ENCODE assay signal across 1 cellular context in genomic region chr20:36435799-36436541, GRCh38.
A peak's percentile ranks its signal among the peaks of the same experiment; 100 is the strongest.
TF ChIP-seq lines count a peak whose summit lies in the region.

No MANE protein-coding gene starts in this region.

TF ChIP-seq in K562, 482 proteins besides CTCF, POLR2A, EP300 and RAD21 (continued from another document and continues in another):
- no peak for TF ChIP-seq BRF1 (IDR thresholded peaks at IDR 0.05; ENCODE audit: borderline replicate concordance, extremely low read depth, insufficient read length)
- TF ChIP-seq STAT5B (CRISPR knock-in tag; IDR thresholded peaks at IDR 0.05), result no peak
- no peak; a peak in 1 of 3 replicates for TF ChIP-seq CBX3 (IDR thresholded peaks at IDR 0.05; ENCODE audit: borderline replicate concordance in 1 of 2, low read length in 2 of 2)
- TF ChIP-seq ZNF584 (CRISPR knock-in tag; IDR thresholded peaks at IDR 0.05; ENCODE audit: low read depth), result no peak
- peak; percentile 45 for TF ChIP-seq RBFOX2 (IDR thresholded peaks at IDR 0.05; ENCODE audit: low read depth, low read length)
- TF ChIP-seq, protein P1, sequence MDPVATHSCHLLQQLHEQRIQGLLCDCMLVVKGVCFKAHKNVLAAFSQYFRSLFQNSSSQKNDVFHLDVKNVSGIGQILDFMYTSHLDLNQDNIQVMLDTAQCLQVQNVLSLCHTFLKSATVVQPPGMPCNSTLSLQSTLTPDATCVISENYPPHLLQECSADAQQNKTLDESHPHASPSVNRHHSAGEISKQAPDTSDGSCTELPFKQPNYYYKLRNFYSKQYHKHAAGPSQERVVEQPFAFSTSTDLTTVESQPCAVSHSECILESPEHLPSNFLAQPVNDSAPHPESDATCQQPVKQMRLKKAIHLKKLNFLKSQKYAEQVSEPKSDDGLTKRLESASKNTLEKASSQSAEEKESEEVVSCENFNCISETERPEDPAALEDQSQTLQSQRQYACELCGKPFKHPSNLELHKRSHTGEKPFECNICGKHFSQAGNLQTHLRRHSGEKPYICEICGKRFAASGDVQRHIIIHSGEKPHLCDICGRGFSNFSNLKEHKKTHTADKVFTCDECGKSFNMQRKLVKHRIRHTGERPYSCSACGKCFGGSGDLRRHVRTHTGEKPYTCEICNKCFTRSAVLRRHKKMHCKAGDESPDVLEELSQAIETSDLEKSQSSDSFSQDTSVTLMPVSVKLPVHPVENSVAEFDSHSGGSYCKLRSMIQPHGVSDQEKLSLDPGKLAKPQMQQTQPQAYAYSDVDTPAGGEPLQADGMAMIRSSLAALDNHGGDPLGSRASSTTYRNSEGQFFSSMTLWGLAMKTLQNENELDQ (CRISPR knock-in tag; IDR thresholded peaks at IDR 0.05; ENCODE audit: borderline replicate concordance), result no peak
- TF ChIP-seq CREB1 (IDR thresholded peaks at IDR 0.05), result peak; percentile 32; the same call in 1 of the 2 replicates
- peak; percentile 71 for TF ChIP-seq CREB1 (CRISPR knock-in tag; IDR thresholded peaks at IDR 0.05)
- no peak for TF ChIP-seq HOMEZ (CRISPR knock-in tag; IDR thresholded peaks at IDR 0.05)
- TF ChIP-seq U2AF1 (optimal IDR thresholded peaks at IDR 0.05; ENCODE audit: low read depth, low read length), result no peak
- TF ChIP-seq DIDO1 (tag; IDR thresholded peaks at IDR 0.05; ENCODE audit: low read depth), result no peak
- TF ChIP-seq FOXK1 (CRISPR knock-in tag; IDR thresholded peaks at IDR 0.05; ENCODE audit: borderline replicate concordance), result 0 out of 2 replicates have a peak, but pooled peaks have one; percentile 45
- TF ChIP-seq CBX1 (IDR thresholded peaks at IDR 0.05; ENCODE audit: low read depth), result no peak
- TF ChIP-seq SIN3B (IDR thresholded peaks at IDR 0.05; ENCODE audit: low read depth), result no peak
- peak in 1 of 2 experiments; percentile 85; a peak in 2 of 4 replicates for TF ChIP-seq SRF (CRISPR knock-in tag; IDR thresholded peaks at IDR 0.05)
- no peak for TF ChIP-seq TRIM28 (IDR thresholded peaks at IDR 0.05)
- TF ChIP-seq, protein P2, sequence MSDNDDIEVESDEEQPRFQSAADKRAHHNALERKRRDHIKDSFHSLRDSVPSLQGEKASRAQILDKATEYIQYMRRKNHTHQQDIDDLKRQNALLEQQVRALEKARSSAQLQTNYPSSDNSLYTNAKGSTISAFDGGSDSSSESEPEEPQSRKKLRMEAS (CRISPR knock-in tag; IDR thresholded peaks at IDR 0.05), result peak; percentile 82
- TF ChIP-seq PRPF4 (IDR thresholded peaks at IDR 0.05; ENCODE audit: insufficient read depth, low read depth, low read length, poor library complexity, severe bottlenecking), result no peak
- no peak for TF ChIP-seq PCBP1 (IDR thresholded peaks at IDR 0.05; ENCODE audit: low read depth, low read length, poor library complexity, severe bottlenecking)
- TF ChIP-seq, protein P3, sequence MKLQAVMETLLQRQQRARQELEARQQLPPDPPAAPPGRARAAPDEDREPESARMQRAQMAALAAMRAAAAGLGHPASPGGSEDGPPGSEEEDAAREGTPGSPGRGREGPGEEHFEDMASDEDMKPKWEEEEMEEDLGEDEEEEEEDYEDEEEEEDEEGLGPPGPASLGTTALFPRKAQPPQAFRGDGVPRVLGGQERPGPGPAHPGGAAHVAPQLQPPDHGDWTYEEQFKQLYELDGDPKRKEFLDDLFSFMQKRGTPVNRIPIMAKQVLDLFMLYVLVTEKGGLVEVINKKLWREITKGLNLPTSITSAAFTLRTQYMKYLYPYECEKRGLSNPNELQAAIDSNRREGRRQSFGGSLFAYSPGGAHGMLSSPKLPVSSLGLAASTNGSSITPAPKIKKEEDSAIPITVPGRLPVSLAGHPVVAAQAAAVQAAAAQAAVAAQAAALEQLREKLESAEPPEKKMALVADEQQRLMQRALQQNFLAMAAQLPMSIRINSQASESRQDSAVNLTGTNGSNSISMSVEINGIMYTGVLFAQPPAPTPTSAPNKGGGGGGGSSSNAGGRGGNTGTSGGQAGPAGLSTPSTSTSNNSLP (IDR thresholded peaks at IDR 0.05; ENCODE audit: borderline replicate concordance, low read depth, low read length), result no peak
- TF ChIP-seq ILK (tag; IDR thresholded peaks at IDR 0.05; ENCODE audit: borderline replicate concordance, low read depth), result no peak
- no peak for TF ChIP-seq ZNF217 (CRISPR knock-in tag; IDR thresholded peaks at IDR 0.05)
- no peak for TF ChIP-seq TRIM24 (IDR thresholded peaks at IDR 0.05)
- TF ChIP-seq ZBTB40 (IDR thresholded peaks at IDR 0.05), result 0 out of 2 replicates have a peak, but pooled peaks have one; percentile 9
- no peak for TF ChIP-seq ZBTB40 (CRISPR knock-in tag; IDR thresholded peaks at IDR 0.05)
- TF ChIP-seq MBD1 (CRISPR knock-in tag; IDR thresholded peaks at IDR 0.05), result no peak
- TF ChIP-seq GTF3C2 (IDR thresholded peaks at IDR 0.05; ENCODE audit: borderline replicate concordance, extremely low read depth, insufficient read length), result no peak
- no peak for TF ChIP-seq ZNF444 (CRISPR knock-in tag; IDR thresholded peaks at IDR 0.05)
- TF ChIP-seq, protein P4, sequence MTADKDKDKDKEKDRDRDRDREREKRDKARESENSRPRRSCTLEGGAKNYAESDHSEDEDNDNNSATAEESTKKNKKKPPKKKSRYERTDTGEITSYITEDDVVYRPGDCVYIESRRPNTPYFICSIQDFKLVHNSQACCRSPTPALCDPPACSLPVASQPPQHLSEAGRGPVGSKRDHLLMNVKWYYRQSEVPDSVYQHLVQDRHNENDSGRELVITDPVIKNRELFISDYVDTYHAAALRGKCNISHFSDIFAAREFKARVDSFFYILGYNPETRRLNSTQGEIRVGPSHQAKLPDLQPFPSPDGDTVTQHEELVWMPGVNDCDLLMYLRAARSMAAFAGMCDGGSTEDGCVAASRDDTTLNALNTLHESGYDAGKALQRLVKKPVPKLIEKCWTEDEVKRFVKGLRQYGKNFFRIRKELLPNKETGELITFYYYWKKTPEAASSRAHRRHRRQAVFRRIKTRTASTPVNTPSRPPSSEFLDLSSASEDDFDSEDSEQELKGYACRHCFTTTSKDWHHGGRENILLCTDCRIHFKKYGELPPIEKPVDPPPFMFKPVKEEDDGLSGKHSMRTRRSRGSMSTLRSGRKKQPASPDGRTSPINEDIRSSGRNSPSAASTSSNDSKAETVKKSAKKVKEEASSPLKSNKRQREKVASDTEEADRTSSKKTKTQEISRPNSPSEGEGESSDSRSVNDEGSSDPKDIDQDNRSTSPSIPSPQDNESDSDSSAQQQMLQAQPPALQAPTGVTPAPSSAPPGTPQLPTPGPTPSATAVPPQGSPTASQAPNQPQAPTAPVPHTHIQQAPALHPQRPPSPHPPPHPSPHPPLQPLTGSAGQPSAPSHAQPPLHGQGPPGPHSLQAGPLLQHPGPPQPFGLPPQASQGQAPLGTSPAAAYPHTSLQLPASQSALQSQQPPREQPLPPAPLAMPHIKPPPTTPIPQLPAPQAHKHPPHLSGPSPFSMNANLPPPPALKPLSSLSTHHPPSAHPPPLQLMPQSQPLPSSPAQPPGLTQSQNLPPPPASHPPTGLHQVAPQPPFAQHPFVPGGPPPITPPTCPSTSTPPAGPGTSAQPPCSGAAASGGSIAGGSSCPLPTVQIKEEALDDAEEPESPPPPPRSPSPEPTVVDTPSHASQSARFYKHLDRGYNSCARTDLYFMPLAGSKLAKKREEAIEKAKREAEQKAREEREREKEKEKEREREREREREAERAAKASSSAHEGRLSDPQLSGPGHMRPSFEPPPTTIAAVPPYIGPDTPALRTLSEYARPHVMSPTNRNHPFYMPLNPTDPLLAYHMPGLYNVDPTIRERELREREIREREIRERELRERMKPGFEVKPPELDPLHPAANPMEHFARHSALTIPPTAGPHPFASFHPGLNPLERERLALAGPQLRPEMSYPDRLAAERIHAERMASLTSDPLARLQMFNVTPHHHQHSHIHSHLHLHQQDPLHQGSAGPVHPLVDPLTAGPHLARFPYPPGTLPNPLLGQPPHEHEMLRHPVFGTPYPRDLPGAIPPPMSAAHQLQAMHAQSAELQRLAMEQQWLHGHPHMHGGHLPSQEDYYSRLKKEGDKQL (CRISPR knock-in tag; IDR thresholded peaks at IDR 0.05; ENCODE audit: borderline replicate concordance), result no peak
